In genomic region chr3:150631515-150632221, GRCh38 we compare ENCODE assay signal across 1 cellular context.
A peak's percentile ranks its signal among the peaks of the same experiment; 100 is the strongest.
TF ChIP-seq lines count a peak whose summit lies in the region.

No MANE protein-coding gene starts in this region.

TF ChIP-seq in K562, 482 proteins besides CTCF, POLR2A, EP300 and RAD21 (continued from another document and continues in another):
- TF ChIP-seq ZNF239 (CRISPR knock-in tag; IDR thresholded peaks at IDR 0.05), result no peak
- no peak for TF ChIP-seq E2F3 (CRISPR knock-in tag; IDR thresholded peaks at IDR 0.05)
- no peak for TF ChIP-seq CEBPG (CRISPR knock-in tag; IDR thresholded peaks at IDR 0.05)
- no peak for TF ChIP-seq CEBPG (tag; conservative IDR thresholded peaks at IDR 0.05 in 1 of 2, IDR thresholded peaks at IDR 0.05 in 1 of 2)
- TF ChIP-seq PCBP1 (IDR thresholded peaks at IDR 0.05; ENCODE audit: low read depth, low read length, poor library complexity, severe bottlenecking), result no peak
- TF ChIP-seq WHSC1 (IDR thresholded peaks at IDR 0.05; ENCODE audit: low read length), result no peak
- peak; percentile 79 for TF ChIP-seq USF2 (CRISPR knock-in tag; IDR thresholded peaks at IDR 0.05)
- TF ChIP-seq ZSCAN29 (IDR thresholded peaks at IDR 0.05), result no peak
- peak; percentile 47; the same call in 1 of the 2 replicates for TF ChIP-seq POLR2H (tag; IDR thresholded peaks at IDR 0.05; ENCODE audit: low read depth)
- TF ChIP-seq NR2F6 (CRISPR knock-in tag; IDR thresholded peaks at IDR 0.05), result no peak
- TF ChIP-seq NR2C2 (CRISPR knock-in tag; IDR thresholded peaks at IDR 0.05), result no peak
- no peak for TF ChIP-seq NR2C2 (tag; IDR thresholded peaks at IDR 0.05)
- TF ChIP-seq, protein P1, sequence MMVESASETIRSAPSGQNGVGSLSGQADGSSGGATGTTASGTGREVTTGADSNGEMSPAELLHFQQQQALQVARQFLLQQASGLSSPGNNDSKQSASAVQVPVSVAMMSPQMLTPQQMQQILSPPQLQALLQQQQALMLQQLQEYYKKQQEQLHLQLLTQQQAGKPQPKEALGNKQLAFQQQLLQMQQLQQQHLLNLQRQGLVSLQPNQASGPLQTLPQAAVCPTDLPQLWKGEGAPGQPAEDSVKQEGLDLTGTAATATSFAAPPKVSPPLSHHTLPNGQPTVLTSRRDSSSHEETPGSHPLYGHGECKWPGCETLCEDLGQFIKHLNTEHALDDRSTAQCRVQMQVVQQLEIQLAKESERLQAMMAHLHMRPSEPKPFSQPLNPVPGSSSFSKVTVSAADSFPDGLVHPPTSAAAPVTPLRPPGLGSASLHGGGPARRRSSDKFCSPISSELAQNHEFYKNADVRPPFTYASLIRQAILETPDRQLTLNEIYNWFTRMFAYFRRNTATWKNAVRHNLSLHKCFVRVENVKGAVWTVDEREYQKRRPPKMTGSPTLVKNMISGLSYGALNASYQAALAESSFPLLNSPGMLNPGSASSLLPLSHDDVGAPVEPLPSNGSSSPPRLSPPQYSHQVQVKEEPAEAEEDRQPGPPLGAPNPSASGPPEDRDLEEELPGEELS (CRISPR knock-in tag; IDR thresholded peaks at IDR 0.05; ENCODE audit: borderline replicate concordance), result no peak
- TF ChIP-seq LCOR (CRISPR knock-in tag; IDR thresholded peaks at IDR 0.05), result no peak
- TF ChIP-seq C11orf30 (IDR thresholded peaks at IDR 0.05; ENCODE audit: low read depth), result peak; percentile 83
- no peak for TF ChIP-seq ZNF76 (CRISPR knock-in tag; IDR thresholded peaks at IDR 0.05; ENCODE audit: borderline replicate concordance)
- TF ChIP-seq COPS2 (conservative IDR thresholded peaks at IDR 0.05), result no peak
- no peak for TF ChIP-seq ZFP1 (CRISPR knock-in tag; IDR thresholded peaks at IDR 0.05)
- TF ChIP-seq HDAC1 (IDR thresholded peaks at IDR 0.05), result no peak; a peak in 1 of 4 replicates
- TF ChIP-seq CTBP1 (IDR thresholded peaks at IDR 0.05; ENCODE audit: borderline replicate concordance), result peak; percentile 89; the same call in 1 of the 2 replicates
- TF ChIP-seq MAFK (IDR thresholded peaks at IDR 0.05; ENCODE audit: low read length), result peak; percentile 52; the same call in 1 of the 2 replicates
- 0 out of 2 replicates have a peak, but pooled peaks have one; percentile 36 for TF ChIP-seq SUPT5H (IDR thresholded peaks at IDR 0.05)
- TF ChIP-seq, protein P2, sequence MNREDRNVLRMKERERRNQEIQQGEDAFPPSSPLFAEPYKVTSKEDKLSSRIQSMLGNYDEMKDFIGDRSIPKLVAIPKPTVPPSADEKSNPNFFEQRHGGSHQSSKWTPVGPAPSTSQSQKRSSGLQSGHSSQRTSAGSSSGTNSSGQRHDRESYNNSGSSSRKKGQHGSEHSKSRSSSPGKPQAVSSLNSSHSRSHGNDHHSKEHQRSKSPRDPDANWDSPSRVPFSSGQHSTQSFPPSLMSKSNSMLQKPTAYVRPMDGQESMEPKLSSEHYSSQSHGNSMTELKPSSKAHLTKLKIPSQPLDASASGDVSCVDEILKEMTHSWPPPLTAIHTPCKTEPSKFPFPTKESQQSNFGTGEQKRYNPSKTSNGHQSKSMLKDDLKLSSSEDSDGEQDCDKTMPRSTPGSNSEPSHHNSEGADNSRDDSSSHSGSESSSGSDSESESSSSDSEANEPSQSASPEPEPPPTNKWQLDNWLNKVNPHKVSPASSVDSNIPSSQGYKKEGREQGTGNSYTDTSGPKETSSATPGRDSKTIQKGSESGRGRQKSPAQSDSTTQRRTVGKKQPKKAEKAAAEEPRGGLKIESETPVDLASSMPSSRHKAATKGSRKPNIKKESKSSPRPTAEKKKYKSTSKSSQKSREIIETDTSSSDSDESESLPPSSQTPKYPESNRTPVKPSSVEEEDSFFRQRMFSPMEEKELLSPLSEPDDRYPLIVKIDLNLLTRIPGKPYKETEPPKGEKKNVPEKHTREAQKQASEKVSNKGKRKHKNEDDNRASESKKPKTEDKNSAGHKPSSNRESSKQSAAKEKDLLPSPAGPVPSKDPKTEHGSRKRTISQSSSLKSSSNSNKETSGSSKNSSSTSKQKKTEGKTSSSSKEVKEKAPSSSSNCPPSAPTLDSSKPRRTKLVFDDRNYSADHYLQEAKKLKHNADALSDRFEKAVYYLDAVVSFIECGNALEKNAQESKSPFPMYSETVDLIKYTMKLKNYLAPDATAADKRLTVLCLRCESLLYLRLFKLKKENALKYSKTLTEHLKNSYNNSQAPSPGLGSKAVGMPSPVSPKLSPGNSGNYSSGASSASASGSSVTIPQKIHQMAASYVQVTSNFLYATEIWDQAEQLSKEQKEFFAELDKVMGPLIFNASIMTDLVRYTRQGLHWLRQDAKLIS (CRISPR knock-in tag; IDR thresholded peaks at IDR 0.05), result no peak
- TF ChIP-seq STAT5B (CRISPR knock-in tag; IDR thresholded peaks at IDR 0.05), result no peak
- TF ChIP-seq FOSL1 (tag; conservative IDR thresholded peaks at IDR 0.05), result peak; percentile 66
- no peak for TF ChIP-seq ZNF174 (CRISPR knock-in tag; IDR thresholded peaks at IDR 0.05)
- no peak for TF ChIP-seq ZNF197 (CRISPR knock-in tag; IDR thresholded peaks at IDR 0.05; ENCODE audit: low read depth)
- peak; percentile 81; the same call in 1 of the 2 replicates for TF ChIP-seq SMARCE1 (IDR thresholded peaks at IDR 0.05)
- TF ChIP-seq, protein P3, sequence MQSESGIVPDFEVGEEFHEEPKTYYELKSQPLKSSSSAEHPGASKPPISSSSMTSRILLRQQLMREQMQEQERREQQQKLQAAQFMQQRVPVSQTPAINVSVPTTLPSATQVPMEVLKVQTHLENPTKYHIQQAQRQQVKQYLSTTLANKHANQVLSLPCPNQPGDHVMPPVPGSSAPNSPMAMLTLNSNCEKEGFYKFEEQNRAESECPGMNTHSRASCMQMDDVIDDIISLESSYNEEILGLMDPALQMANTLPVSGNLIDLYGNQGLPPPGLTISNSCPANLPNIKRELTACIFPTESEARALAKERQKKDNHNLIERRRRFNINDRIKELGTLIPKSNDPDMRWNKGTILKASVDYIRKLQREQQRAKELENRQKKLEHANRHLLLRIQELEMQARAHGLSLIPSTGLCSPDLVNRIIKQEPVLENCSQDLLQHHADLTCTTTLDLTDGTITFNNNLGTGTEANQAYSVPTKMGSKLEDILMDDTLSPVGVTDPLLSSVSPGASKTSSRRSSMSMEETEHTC (IDR thresholded peaks at IDR 0.05), result no peak
- peak; percentile 78 for TF ChIP-seq TEAD4 (IDR thresholded peaks at IDR 0.05; ENCODE audit: low read length)
- TF ChIP-seq TEAD4 (CRISPR knock-in tag; IDR thresholded peaks at IDR 0.05; ENCODE audit: borderline replicate concordance), result no peak
- no peak for TF ChIP-seq CEBPZ (IDR thresholded peaks at IDR 0.05; ENCODE audit: borderline replicate concordance, low read depth, low read length)
- TF ChIP-seq KLF13 (tag; IDR thresholded peaks at IDR 0.05; ENCODE audit: borderline replicate concordance, low read depth), result no peak
- peak; percentile 88 for TF ChIP-seq MAFG (tag; conservative IDR thresholded peaks at IDR 0.05)
- 0 out of 4 replicates have a peak, but pooled peaks of 1 of the 2 experiments have one; percentile 63 for TF ChIP-seq TBL1XR1 (IDR thresholded peaks at IDR 0.05; ENCODE audit: low read length in 2 of 2)
- TF ChIP-seq MIER1 (IDR thresholded peaks at IDR 0.05; ENCODE audit: low read depth), result no peak
- no peak for TF ChIP-seq JUN (IDR thresholded peaks at IDR 0.05; ENCODE audit: borderline replicate concordance, low read depth, low read length)
- no peak for TF ChIP-seq JUN (CRISPR knock-in tag; IDR thresholded peaks at IDR 0.05; ENCODE audit: borderline replicate concordance)
- no peak for TF ChIP-seq NUFIP1 (IDR thresholded peaks at IDR 0.05; ENCODE audit: partially characterized antibody)
- peak in 1 of 2 experiments; percentile 61; a peak in 1 of 4 replicates for TF ChIP-seq KDM1A (IDR thresholded peaks at IDR 0.05)
- no peak for TF ChIP-seq SP2 (IDR thresholded peaks at IDR 0.05; ENCODE audit: extremely low read depth, low read depth, low read length, poor library complexity, severe bottlenecking)
- no peak for TF ChIP-seq NR4A1 (CRISPR knock-in tag; IDR thresholded peaks at IDR 0.05)
- TF ChIP-seq NR4A1 (tag; IDR thresholded peaks at IDR 0.05), result no peak
- TF ChIP-seq ZBTB2 (IDR thresholded peaks at IDR 0.05), result no peak
- TF ChIP-seq CXXC5 (CRISPR knock-in tag; IDR thresholded peaks at IDR 0.05), result 0 out of 2 replicates have a peak, but pooled peaks have one; percentile 18
- no peak for TF ChIP-seq DMBX1 (CRISPR knock-in tag; IDR thresholded peaks at IDR 0.05; ENCODE audit: borderline replicate concordance)
- TF ChIP-seq JUND (IDR thresholded peaks at IDR 0.05; ENCODE audit: borderline replicate concordance, low read depth, low read length), result peak; percentile 67; the same call in 1 of the 2 replicates
- no peak; the same call in 2 of the 3 replicates for TF ChIP-seq JUND (tag; IDR thresholded peaks at IDR 0.05; ENCODE audit: borderline replicate concordance, low read depth, low read length)
- TF ChIP-seq MBD1 (CRISPR knock-in tag; IDR thresholded peaks at IDR 0.05), result no peak
- no peak for TF ChIP-seq ZBTB1 (CRISPR knock-in tag; IDR thresholded peaks at IDR 0.05; ENCODE audit: borderline replicate concordance, low read depth)
- no peak for TF ChIP-seq ADNP (tag; IDR thresholded peaks at IDR 0.05)
- TF ChIP-seq ZNF316 (IDR thresholded peaks at IDR 0.05), result peak; percentile 79
- TF ChIP-seq CBFA2T2 (conservative IDR thresholded peaks at IDR 0.05), result peak; percentile 56
- TF ChIP-seq NKRF (IDR thresholded peaks at IDR 0.05; ENCODE audit: borderline replicate concordance), result no peak
- no peak for TF ChIP-seq EHMT2 (IDR thresholded peaks at IDR 0.05)
- peak; percentile 54; the same call in 1 of the 2 replicates for TF ChIP-seq MTA1 (IDR thresholded peaks at IDR 0.05; ENCODE audit: borderline replicate concordance)
- no peak for TF ChIP-seq BCOR (IDR thresholded peaks at IDR 0.05)
- peak; percentile 66; the same call in 1 of the 2 replicates for TF ChIP-seq MAFF (IDR thresholded peaks at IDR 0.05; ENCODE audit: low read length)
- TF ChIP-seq MCM2 (IDR thresholded peaks at IDR 0.05; ENCODE audit: low read depth), result no peak
